23 cellular contexts compared by ENCODE assay signal in the genomic region with DNA sequence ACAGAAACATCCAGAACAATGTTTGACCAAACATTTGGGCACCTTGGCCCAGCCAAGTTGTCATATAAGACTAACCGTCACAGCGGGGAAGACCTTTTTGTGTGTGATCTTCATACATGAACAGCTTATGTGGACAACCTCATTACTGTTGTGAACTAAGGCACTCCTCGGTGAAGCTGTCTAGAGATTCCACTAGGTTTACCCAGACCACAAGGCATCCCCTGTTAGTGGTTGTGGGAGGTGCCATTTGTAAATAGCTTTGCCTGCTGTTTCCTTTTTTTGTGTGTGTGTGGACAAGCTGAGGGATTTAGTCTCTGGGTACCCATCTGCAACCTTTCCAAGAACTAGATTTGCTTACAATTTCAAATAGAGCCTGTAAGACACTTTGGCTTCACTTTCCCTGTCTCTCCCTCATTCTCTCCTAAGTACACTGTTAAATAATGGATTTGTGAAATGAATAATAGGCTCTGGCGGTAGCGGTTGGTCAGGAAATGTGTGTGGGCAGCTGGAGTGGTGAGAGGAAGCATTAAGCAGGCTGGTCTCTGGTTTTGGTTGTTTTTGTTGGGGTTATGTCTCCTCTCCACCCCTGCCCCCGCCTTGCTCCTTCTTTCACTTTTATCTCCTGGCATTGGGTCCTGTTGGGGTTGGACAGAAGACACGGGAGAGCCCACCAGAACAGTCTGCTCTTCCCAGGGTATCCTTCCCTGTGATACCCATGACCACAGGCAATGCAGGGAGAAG.
DNase-seq lines count a peak whose midpoint lies in the region; ATAC-seq and TF ChIP-seq lines count a peak whose summit lies in the region.
"Had no signal": no experiment of that assay in that cellular context is flagged by ENCODE, and none has a peak within 500 bp of the region (broad histone marks: within the 10 kb centered on the region; RNA-seq: fewer than 3 reads in every experiment).

No MANE protein-coding gene starts in this region.

- H3K4me3 Mint-ChIP-seq in stimulated activated effector memory CD8-positive, alpha-beta T cell treated with anti-CD3 and anti-CD28 coated beads, Interleukin-12 subunit alpha, Interleukin-12 subunit beta, amount 100 ng/mL, for 72 hours, result peak overlapping the region; percentile 50
- H3K4me3 Mint-ChIP-seq: activated naive CD4-positive, alpha-beta T cell treated with anti-CD3 and anti-CD28 coated beads, Interleukin-2, amount 10 ng/mL, durations not matched to agents 7 days and 5 days; CD4-positive, alpha-beta T cell; stimulated activated naive CD8-positive, alpha-beta T cell treated with anti-CD3 and anti-CD28 coated beads, Interleukin-15, Interleukin-2, amounts not matched to agents 100 ng/mL and 50 ng/mL, for 24 hours had no signal

- TF ChIP-seq CTCF in GM20000 (IDR thresholded peaks at IDR 0.05; ENCODE audit: extremely low read depth, missing control alignments), result no peak

- H3K9me3 Mint-ChIP-seq in activated naive CD4-positive, alpha-beta T cell treated with anti-CD3 and anti-CD28 coated beads, Interleukin-2, amount 50 U/mL, for 72 hours, result peaks cover 12 to 14% of the 10 kb centered on the region in 2 donors
- H3K9me3 Mint-ChIP-seq in stimulated activated effector memory CD8-positive, alpha-beta T cell treated with anti-CD3 and anti-CD28 coated beads, Interleukin-12 subunit alpha, Interleukin-12 subunit beta, amount 100 ng/mL, for 72 hours, result peaks cover 7% of the 10 kb centered on the region
- H3K9me3 Mint-ChIP-seq: CD4-positive, alpha-beta T cell had no signal

- no peak for ATAC-seq in activated naive CD4-positive, alpha-beta T cell treated with anti-CD3 and anti-CD28 coated beads, Interleukin-2, amount 50 U/mL, for 72 hours
- no peak for ATAC-seq in stimulated activated effector memory CD8-positive, alpha-beta T cell treated with anti-CD3 and anti-CD28 coated beads, Interleukin-12 subunit alpha, Interleukin-12 subunit beta, amount 100 ng/mL, for 72 hours
- no peak for ATAC-seq in left ventricle myocardium superior
- ATAC-seq: activated T-cell treated with anti-CD3 and anti-CD28 coated beads, Interleukin-2, amount 50 U/mL, for 72 hours; sciatic nerve had no signal

- DNase-seq in activated naive CD4-positive, alpha-beta T cell treated with anti-CD3 and anti-CD28 coated beads, Interleukin-2, amount 50 U/mL, for 72 hours (ENCODE audit: low spot score in 2 of 2), result no peak
- DNase-seq in activated naive CD4-positive, alpha-beta T cell treated with Interleukin-2 at 50 U/mL for 16 hours, result no peak
- DNase-seq in HT1080 (ENCODE audit: low read depth), result peak; percentile 6
- DNase-seq in UCSD-AML1 (lab: John Stamatoyannopoulos, UW; ENCODE audit: unreplicated experiment), result peak; percentile 16
- DNase-seq in stimulated activated effector memory CD8-positive, alpha-beta T cell treated with anti-CD3 and anti-CD28 coated beads, Interleukin-12 subunit alpha, Interleukin-12 subunit beta, amount 100 ng/mL, for 72 hours (ENCODE audit: low spot score in 2 of 2), result no peak
- no peak for DNase-seq in left ventricle myocardium superior
- DNase-seq in GM20000 (ENCODE audit: low spot score), result no peak
- no peak for DNase-seq in hippocampal formation (lab: John Stamatoyannopoulos, UW)
- DNase-seq: activated CD4-positive, CD25-positive, alpha-beta regulatory T cell; activated naive CD4-positive, alpha-beta T cell treated with anti-CD3 and anti-CD28 coated beads, Interleukin-2, amount 10 ng/mL, durations not matched to agents 7 days and 5 days; activated T-cell treated with anti-CD3 and anti-CD28 coated beads, Interleukin-2, amount 50 U/mL, for 72 hours; caudate nucleus; CD4-positive, alpha-beta T cell; GF-D8; glutamatergic neuron; GOT3; KG1; NCI-H187; NCI-H526; thyroid gland had no signal

- intact Hi-C loops in left ventricle myocardium superior (cut with micrococcal nuclease), result no loop called here

- H3K36me3 Mint-ChIP-seq in activated naive CD4-positive, alpha-beta T cell treated with anti-CD3 and anti-CD28 coated beads, Interleukin-2, amount 50 U/mL, for 72 hours, result peaks cover 4 to 6% of the 10 kb centered on the region in 2 donors
- H3K36me3 Mint-ChIP-seq in stimulated activated effector memory CD8-positive, alpha-beta T cell treated with anti-CD3 and anti-CD28 coated beads, Interleukin-12 subunit alpha, Interleukin-12 subunit beta, amount 100 ng/mL, for 72 hours, result no peaks in the 10 kb centered on the region
- H3K36me3 Mint-ChIP-seq: activated naive CD4-positive, alpha-beta T cell treated with anti-CD3 and anti-CD28 coated beads, Interleukin-2, amount 10 ng/mL, durations not matched to agents 7 days and 5 days had no signal

- H3K4me1 Mint-ChIP-seq in stimulated activated effector memory CD8-positive, alpha-beta T cell treated with anti-CD3 and anti-CD28 coated beads, Interleukin-12 subunit alpha, Interleukin-12 subunit beta, amount 100 ng/mL, for 72 hours, result peaks cover 30% of the 10 kb centered on the region

- H3K27ac Mint-ChIP-seq in activated naive CD4-positive, alpha-beta T cell treated with anti-CD3 and anti-CD28 coated beads, Interleukin-2, amount 50 U/mL, for 72 hours, result peak overlapping the region; percentile 11 to 55
- H3K27ac Mint-ChIP-seq in stimulated activated effector memory CD8-positive, alpha-beta T cell treated with anti-CD3 and anti-CD28 coated beads, Interleukin-12 subunit alpha, Interleukin-12 subunit beta, amount 100 ng/mL, for 72 hours, result peak overlapping the region; percentile 76
- H3K27ac Mint-ChIP-seq: activated naive CD4-positive, alpha-beta T cell treated with anti-CD3 and anti-CD28 coated beads, Interleukin-2, amount 10 ng/mL, durations not matched to agents 7 days and 5 days; activated T-cell treated with anti-CD3 and anti-CD28 coated beads, Interleukin-2, amount 50 U/mL, for 72 hours; CD4-positive, alpha-beta T cell; progenitor cell of endocrine pancreas; stimulated activated naive CD8-positive, alpha-beta T cell treated with anti-CD3 and anti-CD28 coated beads, Interleukin-15, Interleukin-2, amounts not matched to agents 100 ng/mL and 50 ng/mL, for 24 hours had no signal

Comparison
In these comparisons a context has a peak if more than half of its experiments do, and no peak if none do; other contexts are left out.
1. DNase-seq: peak in HT1080 (single experiment) and UCSD-AML1 (single experiment); none in activated naive CD4-positive, alpha-beta T cell treated with anti-CD3 and anti-CD28 coated beads, Interleukin-2, amount 50 U/mL, for 72 hours (0 of 2), activated naive CD4-positive, alpha-beta T cell treated with Interleukin-2 at 50 U/mL for 16 hours (single experiment), stimulated activated effector memory CD8-positive, alpha-beta T cell treated with anti-CD3 and anti-CD28 coated beads, Interleukin-12 subunit alpha, Interleukin-12 subunit beta, amount 100 ng/mL, for 72 hours (0 of 2), left ventricle myocardium superior (single experiment), GM20000 (single experiment) and hippocampal formation (0 of 2).